9 cellular contexts compared by ENCODE assay signal in the genomic region with DNA sequence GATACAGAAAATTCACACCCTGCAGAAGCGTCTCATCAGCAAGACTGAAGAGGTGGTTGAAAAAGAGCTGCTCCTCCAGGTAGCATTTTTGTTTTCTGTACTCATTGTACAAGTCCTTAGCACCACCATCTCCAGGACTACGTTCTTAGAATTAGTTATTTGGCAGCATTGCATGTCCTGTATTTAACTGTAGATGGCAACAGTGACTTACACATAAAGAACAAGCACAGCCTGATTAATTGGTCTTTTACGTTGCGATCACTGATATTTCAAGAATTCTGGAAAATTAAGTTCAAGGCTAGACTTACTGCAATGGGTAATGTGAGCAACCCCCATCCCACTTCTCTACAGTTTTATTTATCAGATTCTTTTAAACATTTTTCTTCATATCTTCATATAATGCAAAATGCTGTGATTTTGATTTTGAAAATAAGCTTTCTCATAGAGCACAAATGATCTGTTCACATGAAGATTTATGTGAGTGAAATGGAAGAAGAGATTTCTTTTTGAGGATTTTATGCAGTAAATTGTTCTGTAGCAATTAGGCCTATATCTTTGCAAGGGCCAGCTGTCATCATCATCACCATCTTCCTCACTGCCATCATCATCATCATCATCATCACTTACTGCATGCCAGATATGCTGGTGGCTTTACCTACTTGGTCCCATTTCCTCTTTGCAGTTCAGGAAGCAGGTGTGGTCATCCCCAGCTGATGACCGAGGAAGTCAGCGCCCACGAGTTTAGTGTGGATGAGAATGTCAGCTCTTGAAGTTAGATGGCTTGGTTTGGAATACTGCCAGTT. TPM values are rescaled to one million over a fixed set of nuclear protein-coding genes. Genes with fewer than 3 reads are reported as not detected.
A peak's percentile ranks its signal among the peaks of the same experiment; 100 is the strongest.
DNase-seq lines count a peak whose midpoint lies in the region; ATAC-seq, FAIRE-seq and TF ChIP-seq lines count a peak whose summit lies in the region.
"Had no signal": no experiment of that assay in that cellular context is flagged by ENCODE, and none has a peak within 500 bp of the region (broad histone marks: within the 10 kb centered on the region; RNA-seq: fewer than 3 reads in every experiment).

No MANE protein-coding gene starts in this region.

- H3K9ac ChIP-seq in astrocyte (ENCODE audit: low read length) = no peak overlapping the region

- no peaks in the 10 kb centered on the region for H3K27me3 ChIP-seq in astrocyte (ENCODE audit: insufficient read depth, low read length)
- no peaks in the 10 kb centered on the region for H3K27me3 ChIP-seq in lower lobe of right lung (ENCODE audit: low read depth)

- H3K4me3 ChIP-seq in astrocyte (ENCODE audit: insufficient read depth, low read depth, low read length) (no peak overlapping the region), lower lobe of right lung (no peak overlapping the region)

- H3K27ac ChIP-seq in astrocyte (ENCODE audit: low read depth, low read length) (no peak overlapping the region), lower lobe of right lung (no peak overlapping the region)

- TF ChIP-seq CTCF in astrocyte (IDR thresholded peaks at IDR 0.05; ENCODE audit: insufficient read depth, low read depth, low read length) (peak; percentile 89), lower lobe of right lung (IDR thresholded peaks at IDR 0.05) (peak; percentile 43)

- intact Hi-C loops in lower lobe of right lung (cut with DNase I) = no loop called here

- no peak overlapping the region for H3K4me3 Mint-ChIP-seq in astrocyte (ENCODE audit: unreplicated experiment)
- H3K4me3 Mint-ChIP-seq: naive B cell had no signal

- peak; percentile 15 for DNase-seq in GM04504 (ENCODE audit: low read depth)
- DNase-seq in astrocyte (ENCODE audit: low read depth) = peak; percentile 49
- no peak for DNase-seq in lower lobe of right lung
- no peak for DNase-seq in activated T-cell treated with anti-CD3 and anti-CD28 coated beads for 4 hours
- DNase-seq in HPDE6-E6E7 (ENCODE audit: extremely low spot score) = no peak
- DNase-seq: naive B cell had no signal

- H3K27ac Mint-ChIP-seq in astrocyte (ENCODE audit: unreplicated experiment) = no peak overlapping the region
- H3K27ac Mint-ChIP-seq: naive B cell had no signal

- H4K20me1 ChIP-seq in astrocyte (ENCODE audit: insufficient read depth, low read length) = no peaks in the 10 kb centered on the region

- no peaks in the 10 kb centered on the region for H3K36me3 Mint-ChIP-seq in astrocyte (ENCODE audit: low read depth, unreplicated experiment)
- H3K36me3 Mint-ChIP-seq: naive B cell had no signal

- no peak overlapping the region for H3K4me2 ChIP-seq in astrocyte (ENCODE audit: low read length)

- peak; percentile 63 for TF ChIP-seq RAD21 in Ishikawa (IDR thresholded peaks at IDR 0.05; ENCODE audit: low read depth)

- no peak for TF ChIP-seq EP300 in Ishikawa (IDR thresholded peaks at IDR 0.05; ENCODE audit: borderline replicate concordance)

- no peaks in the 10 kb centered on the region for H3K27me3 Mint-ChIP-seq in astrocyte (ENCODE audit: low read depth, unreplicated experiment)

- no peaks in the 10 kb centered on the region for H3K9me3 Mint-ChIP-seq in astrocyte (ENCODE audit: unreplicated experiment)
- H3K9me3 Mint-ChIP-seq: naive B cell had no signal

- no peaks in the 10 kb centered on the region for H3K4me1 Mint-ChIP-seq in astrocyte (ENCODE audit: low read depth, unreplicated experiment)
- H3K4me1 Mint-ChIP-seq: naive B cell had no signal

- no peak overlapping the region for H2AFZ ChIP-seq in astrocyte (ENCODE audit: low read depth, low read length)

- H3K36me3 ChIP-seq in astrocyte (ENCODE audit: insufficient read depth, low read length) (no peaks in the 10 kb centered on the region), lower lobe of right lung (no peaks in the 10 kb centered on the region)

- ATAC-seq in lower lobe of right lung (no peak), HG02759 (IDR thresholded peaks at IDR 0.05; ENCODE audit: unreplicated experiment) (no peak), HG03108 (IDR thresholded peaks at IDR 0.05; ENCODE audit: unreplicated experiment) (no peak)

- H3K4me1 ChIP-seq in astrocyte (ENCODE audit: insufficient read depth, low read length) (no peaks in the 10 kb centered on the region), lower lobe of right lung (no peaks in the 10 kb centered on the region)

- H3K9me3 ChIP-seq in astrocyte (ENCODE audit: insufficient read depth, low read depth, low read length) (no peaks in the 10 kb centered on the region), lower lobe of right lung (no peaks in the 10 kb centered on the region)

- peak; percentile 64 for FAIRE-seq in astrocyte (lab: Jason Lieb, UNC)

- H3K79me2 ChIP-seq in astrocyte (ENCODE audit: insufficient read depth, low read length) = no peaks in the 10 kb centered on the region

TF ChIP-seq in Ishikawa, 13 proteins besides CTCF, POLR2A, EP300 and RAD21:
- TF ChIP-seq MAX (IDR thresholded peaks at IDR 0.05) = no peak
- no peak for TF ChIP-seq YY1 (IDR thresholded peaks at IDR 0.05; ENCODE audit: low read depth)
- TF ChIP-seq TCF12 (IDR thresholded peaks at IDR 0.05; ENCODE audit: low read depth) = no peak
- no peak for TF ChIP-seq CEBPB (IDR thresholded peaks at IDR 0.05)
- TF ChIP-seq CREB1 (IDR thresholded peaks at IDR 0.05; ENCODE audit: low read depth) = no peak
- no peak for TF ChIP-seq USF1 (IDR thresholded peaks at IDR 0.05)
- no peak for TF ChIP-seq FOXM1 (IDR thresholded peaks at IDR 0.05; ENCODE audit: borderline replicate concordance, low read depth)
- TF ChIP-seq TAF1 (IDR thresholded peaks at IDR 0.05; ENCODE audit: low read depth) = no peak
- no peak for TF ChIP-seq EGR1 (IDR thresholded peaks at IDR 0.05)
- no peak for TF ChIP-seq ZBTB7A (IDR thresholded peaks at IDR 0.05; ENCODE audit: low read depth)

RNA-seq across cellular contexts. Expression of gene CFAP58, which starts 53.3 kb away (rescaled TPM):
- total RNA-seq in astrocyte = 0.82 and 0.86 TPM in 2 replicates
- 1.1 TPM for total RNA-seq in lower lobe of right lung

Comparison
In these comparisons a context has a peak if more than half of its experiments do, and no peak if none do; other contexts are left out.
1. DNase-seq: peak in GM04504 (single experiment) and astrocyte (single experiment); none in lower lobe of right lung (single experiment), activated T-cell treated with anti-CD3 and anti-CD28 coated beads for 4 hours (single experiment) and HPDE6-E6E7 (single experiment).